Comparison of ENCODE assay signal across 9 cellular contexts in genomic region chr10:124389613-124390361, GRCh38. TPM values are rescaled to one million over a fixed set of nuclear protein-coding genes. Genes with fewer than 3 reads are reported as not detected.
A peak's percentile ranks its signal among the peaks of the same experiment; 100 is the strongest.
DNase-seq lines count a peak whose midpoint lies in the region; ATAC-seq, FAIRE-seq and TF ChIP-seq lines count a peak whose summit lies in the region.
"Had no signal": no experiment of that assay in that cellular context is flagged by ENCODE, and none has a peak within 500 bp of the region (broad histone marks: within the 10 kb centered on the region; RNA-seq: fewer than 3 reads in every experiment).

No MANE protein-coding gene starts in this region.

- TF ChIP-seq POLR2A in H54 (IDR thresholded peaks at IDR 0.05; ENCODE audit: low read depth, low read length): no peak

- peak overlapping the region; percentile 71 for H3K4me3 ChIP-seq in left ventricle myocardium inferior
- no peak overlapping the region for H3K4me3 ChIP-seq in right cardiac atrium (ENCODE audit: low read length)

- H3K9me3 ChIP-seq in left ventricle myocardium inferior (replicated peaks) (no peaks in the 10 kb centered on the region), right cardiac atrium (ENCODE audit: control insufficient read depth, low read length) (no peaks in the 10 kb centered on the region)
- H3K9me3 ChIP-seq: transverse colon had no signal

- ATAC-seq in right cardiac atrium: no peak
- no peak for ATAC-seq in activated T-helper 17 cell treated with anti-CD3 and anti-CD28 coated beads, Interleukin-2, amount 50 U/mL, for 72 hours (replicated peaks)
- ATAC-seq in foreskin keratinocyte: no peak

- FAIRE-seq in H54 (lab: Jason Lieb, UNC): no peak

- no TSS peak for BruUV-seq in Calu3 (replicated peaks; lab: Mats Ljungman, UMichigan)

- DNase-seq in left ventricle myocardium inferior: no peak
- DNase-seq in right cardiac atrium: no peak
- no peak for DNase-seq in mesothelial cell of epicardium (ENCODE audit: low spot score in 2 of 2, unreplicated experiment in 2 of 2)
- no peak for DNase-seq in Calu3
- no peak for DNase-seq in KG1 (lab: John Stamatoyannopoulos, UW)
- no peak for DNase-seq in foreskin keratinocyte
- no peak for DNase-seq in H54 (ENCODE audit: insufficient read length, low spot score)

- 71% methylated on average over 26 of the region's 26 CpGs for WGBS in right cardiac atrium

- H3K27me3 Mint-ChIP-seq in activated T-helper 17 cell treated with anti-CD3 and anti-CD28 coated beads, Interleukin-2, amount 50 U/mL, for 72 hours: no peaks in the 10 kb centered on the region
- H3K27me3 Mint-ChIP-seq in mesothelial cell of epicardium (ENCODE audit: low read depth) (no peaks in the 10 kb centered on the region), Calu3 (ENCODE audit: unreplicated experiment) (no peaks in the 10 kb centered on the region)

- H3K9me3 Mint-ChIP-seq in activated T-helper 17 cell treated with anti-CD3 and anti-CD28 coated beads, Interleukin-2, amount 50 U/mL, for 72 hours: no peaks in the 10 kb centered on the region
- H3K9me3 Mint-ChIP-seq in mesothelial cell of epicardium (no peaks in the 10 kb centered on the region), Calu3 (ENCODE audit: low read depth, unreplicated experiment) (no peaks in the 10 kb centered on the region)

- no peaks in the 10 kb centered on the region for H3K36me3 ChIP-seq in left ventricle myocardium inferior
- H3K36me3 ChIP-seq: transverse colon had no signal

- H3K4me3 Mint-ChIP-seq in activated T-helper 17 cell treated with anti-CD3 and anti-CD28 coated beads, Interleukin-2, amount 50 U/mL, for 72 hours: peak overlapping the region; percentile 41
- H3K4me3 Mint-ChIP-seq in mesothelial cell of epicardium (peak overlapping the region; percentile 46), Calu3 (ENCODE audit: low read depth, unreplicated experiment) (no peak overlapping the region)

- CTCF ChIA-PET in Calu3 (lab: Charles Lee): interaction anchor here (0.8 to 1.9 kb wide), 6 partner anchors 10 to 395 kb away, joined by 3 to 33 read pairs (median 4); partner anchors contain the start of gene LHPP

- H3K36me3 Mint-ChIP-seq in activated T-helper 17 cell treated with anti-CD3 and anti-CD28 coated beads, Interleukin-2, amount 50 U/mL, for 72 hours (ENCODE audit: low read depth): no peaks in the 10 kb centered on the region
- H3K36me3 Mint-ChIP-seq in mesothelial cell of epicardium: no peaks in the 10 kb centered on the region
- no peaks in the 10 kb centered on the region for H3K36me3 Mint-ChIP-seq in Calu3 (ENCODE audit: insufficient read depth, unreplicated experiment)

- peaks cover 10% of the 10 kb centered on the region for H3K4me1 ChIP-seq in left ventricle myocardium inferior
- no peaks in the 10 kb centered on the region for H3K4me1 ChIP-seq in right cardiac atrium (ENCODE audit: control insufficient read depth, insufficient read depth, low read length)
- peaks cover 12% of the 10 kb centered on the region for H3K4me1 ChIP-seq in foreskin keratinocyte

- H3K27ac Mint-ChIP-seq in activated T-helper 17 cell treated with anti-CD3 and anti-CD28 coated beads, Interleukin-2, amount 50 U/mL, for 72 hours: no peak overlapping the region
- no peak overlapping the region for H3K27ac Mint-ChIP-seq in mesothelial cell of epicardium
- H3K27ac Mint-ChIP-seq in Calu3 (ENCODE audit: unreplicated experiment): no peak overlapping the region

- H3K4me1 Mint-ChIP-seq in activated T-helper 17 cell treated with anti-CD3 and anti-CD28 coated beads, Interleukin-2, amount 50 U/mL, for 72 hours: no peaks in the 10 kb centered on the region
- peaks cover 2% of the 10 kb centered on the region for H3K4me1 Mint-ChIP-seq in mesothelial cell of epicardium
- H3K4me1 Mint-ChIP-seq in Calu3 (ENCODE audit: low read depth, unreplicated experiment): peaks cover 10% of the 10 kb centered on the region

- peak; percentile 6 for TF ChIP-seq CTCF in left ventricle myocardium inferior (IDR thresholded peaks at IDR 0.05; ENCODE audit: borderline replicate concordance)
- no peak for TF ChIP-seq CTCF in mesothelial cell of epicardium (IDR thresholded peaks at IDR 0.05; ENCODE audit: unreplicated experiment)
- no peak for TF ChIP-seq CTCF in Calu3 (IDR thresholded peaks at IDR 0.05; ENCODE audit: unreplicated experiment)
- no peak for TF ChIP-seq CTCF in foreskin keratinocyte (conservative IDR thresholded peaks at IDR 0.05)

- H3K27ac ChIP-seq in left ventricle myocardium inferior (replicated peaks) (no peak overlapping the region), right cardiac atrium (ENCODE audit: low read length) (no peak overlapping the region), foreskin keratinocyte (no peak overlapping the region)

- H3K27me3 ChIP-seq in left ventricle myocardium inferior (ENCODE audit: low read depth) (peaks cover 8% of the 10 kb centered on the region), right cardiac atrium (ENCODE audit: control insufficient read depth, insufficient read depth) (no peaks in the 10 kb centered on the region), foreskin keratinocyte (no peaks in the 10 kb centered on the region)
- H3K27me3 ChIP-seq: transverse colon had no signal

- intact Hi-C loops in left ventricle myocardium inferior (cut with micrococcal nuclease): loop anchor here (1.0 kb wide), 1 partner anchor 395 kb away; no protein-coding TSS in a partner anchor
- intact Hi-C loops in right cardiac atrium (cut with DNase I): loop anchor here in 3 of 4 donors (2.0 to 10.0 kb wide), 2 partner anchors 395 to 815 kb away; no protein-coding TSS in a partner anchor
- intact Hi-C loops in Calu3 (cut with micrococcal nuclease; ENCODE audit: unreplicated experiment): loop anchor here (2.0 to 10.0 kb wide), 2 partner anchors 295 to 395 kb away; partner anchors contain the start of gene CHST15

RNA-seq across cellular contexts. Expression of gene OAT, which starts 28.9 kb away (rescaled TPM):
- total RNA-seq in left ventricle myocardium inferior: 24.3 TPM
- 10 to 100 TPM; 40.0 to 47.8 (median 43.7) TPM for total RNA-seq in right cardiac atrium
- polyA plus RNA-seq in right cardiac atrium: 34.7 TPM
- total RNA-seq in activated T-helper 17 cell treated with anti-CD3 and anti-CD28 coated beads, Interleukin-2, amount 50 U/mL, for 72 hours: 10 to 100 TPM; 21.0 to 35.6 TPM
- total RNA-seq in mesothelial cell of epicardium: 52.5 to 55.1 TPM (median 54.5 TPM) in 3 replicates
- 47.2 and 53.0 TPM in 2 replicates for total RNA-seq in Calu3 (2022)
- 263 and 268 TPM in 2 replicates for total RNA-seq in foreskin keratinocyte
- 146 and 166 TPM in 2 replicates for polyA plus RNA-seq in foreskin keratinocyte
